In the genomic region with DNA sequence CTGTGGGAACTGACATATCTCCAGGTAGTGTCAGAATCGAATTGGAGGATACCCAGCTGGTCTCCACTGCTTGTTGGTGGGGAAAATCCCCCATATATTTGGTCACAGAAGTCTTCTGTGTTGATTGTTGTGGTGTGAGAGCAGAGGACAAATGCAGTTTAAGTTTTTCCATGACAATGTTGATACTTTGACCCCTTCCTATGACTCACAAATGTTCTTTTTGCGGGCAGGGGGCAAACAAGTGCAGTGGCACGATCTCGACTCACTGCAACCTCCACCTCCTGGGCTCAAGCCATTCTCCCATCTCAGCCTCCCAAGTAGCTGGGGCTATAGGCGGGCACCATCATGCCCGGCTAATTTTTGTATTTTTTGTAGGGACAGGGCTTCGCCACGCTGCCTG, we compare ENCODE assay signal across 34 cellular contexts. TPM values are rescaled to one million over a fixed set of nuclear protein-coding genes. Genes with fewer than 3 reads are reported as not detected.
"Had no signal": no experiment of that assay in that cellular context is flagged by ENCODE, and none has a peak within 500 bp of the region (broad histone marks: within the 10 kb centered on the region; RNA-seq: fewer than 3 reads in every experiment).

No MANE protein-coding gene starts in this region.

- H3K4me3 ChIP-seq: adrenal gland, body of pancreas, breast epithelium, SJCRH30, SK-N-MC had no signal

- H3K36me3 ChIP-seq: adrenal gland, breast epithelium, SJCRH30 had no signal

- H3K4me1 Mint-ChIP-seq: activated B cell treated with CpG ODN at 0.5 μM for 24 hours, T-cell, T-helper 17 cell had no signal

- H3K36me3 Mint-ChIP-seq: activated CD4-positive, alpha-beta memory T cell treated with anti-CD3 and anti-CD28 coated beads for 36 hours; activated naive CD8-positive, alpha-beta T cell treated with anti-CD3 and anti-CD28 coated beads, Interleukin-2, amount 10 ng/mL, durations not matched to agents 7 days and 5 days; T-cell had no signal

- H3K27me3 ChIP-seq: adrenal gland, body of pancreas, breast epithelium, SJCRH30 had no signal

- H3K27ac ChIP-seq: adrenal gland, body of pancreas, breast epithelium, SJCRH30, SK-N-MC, VCaP had no signal

- ATAC-seq: body of pancreas, Panc1, T-cell, T-helper 17 cell had no signal

- H3K9me3 ChIP-seq: adrenal gland, body of pancreas, breast epithelium had no signal

- H3K9me3 Mint-ChIP-seq: activated B cell treated with CpG ODN at 0.5 μM for 24 hours; activated CD4-positive, alpha-beta memory T cell treated with anti-CD3 and anti-CD28 coated beads for 36 hours; activated naive CD8-positive, alpha-beta T cell treated with anti-CD3 and anti-CD28 coated beads, Interleukin-2, amount 10 ng/mL, durations not matched to agents 7 days and 5 days; T-cell had no signal

- H3K4me3 Mint-ChIP-seq: activated B cell treated with CpG ODN at 0.5 μM for 24 hours; activated CD4-positive, alpha-beta memory T cell treated with anti-CD3 and anti-CD28 coated beads for 36 hours; activated naive CD8-positive, alpha-beta T cell treated with anti-CD3 and anti-CD28 coated beads, Interleukin-2, amount 10 ng/mL, durations not matched to agents 7 days and 5 days; T-cell; T-helper 17 cell had no signal

- H3K27ac Mint-ChIP-seq: activated B cell treated with CpG ODN at 0.5 μM for 24 hours; activated CD4-positive, alpha-beta memory T cell treated with anti-CD3 and anti-CD28 coated beads for 36 hours; activated naive CD8-positive, alpha-beta T cell treated with anti-CD3 and anti-CD28 coated beads, Interleukin-2, amount 10 ng/mL, durations not matched to agents 7 days and 5 days; T-cell; T-helper 17 cell had no signal

- DNase-seq: activated B cell treated with CpG ODN at 0.5 μM for 24 hours; activated CD4-positive, alpha-beta memory T cell treated with anti-CD3 and anti-CD28 coated beads for 36 hours; activated CD4-positive, alpha-beta T cell treated with anti-CD3 and anti-CD28 coated beads for 4 hours; activated CD4-positive, alpha-beta T cell treated with anti-CD3 and anti-CD28 coated beads, Interleukin-2, amount 50 U/mL, for 1 hour; activated CD4-positive, CD25-positive, alpha-beta regulatory T cell treated with anti-CD3 and anti-CD28 coated beads, Interleukin-2, amount 50 U/mL, for 72 hours; activated CD8-positive, alpha-beta memory T cell treated with anti-CD3 and anti-CD28 coated beads, Interleukin-2, amount 50 U/mL, for 4 hours; activated effector memory CD4-positive, alpha-beta T cell treated with anti-CD3 and anti-CD28 coated beads, Interleukin-2, amount 50 U/mL, for 16 hours; activated naive CD4-positive, alpha-beta T cell; activated naive CD4-positive, alpha-beta T cell treated with anti-CD3 and anti-CD28 coated beads, Interleukin-2, amount 50 U/mL, for 16 hours; activated naive CD8-positive, alpha-beta T cell treated with anti-CD3 and anti-CD28 coated beads, Interleukin-2, amount 10 ng/mL, durations not matched to agents 7 days and 5 days; activated T-cell treated with anti-CD3 and anti-CD28 coated beads, Interleukin-2, amount 50 U/mL, for 48 hours; adrenal gland; body of pancreas; caudate nucleus; NCI-H1105; NCI-H1417 treated with DMSO at 0.1 percent for 48 hours; NCI-H1930; NCI-H2081 treated with DMSO at 0.1 percent for 48 hours; NCI-H226; NCI-H446 treated with DMSO at 0.1 percent for 48 hours; NCI-H524; NCI-H69; SHP77; SJCRH30; T-cell; T-helper 17 cell; T-helper 9 cell had no signal

- H3K4me1 ChIP-seq: adrenal gland, breast epithelium had no signal

RNA-seq across cellular contexts. Expression of a gene that starts 37.4 kb away (rescaled TPM):
- total RNA-seq: activated B cell treated with CpG ODN at 0.5 μM for 24 hours; activated CD4-positive, alpha-beta memory T cell treated with anti-CD3 and anti-CD28 coated beads for 36 hours; activated naive CD8-positive, alpha-beta T cell treated with anti-CD3 and anti-CD28 coated beads, Interleukin-2, amount 10 ng/mL, durations not matched to agents 7 days and 5 days; adrenal gland; astrocyte; body of pancreas; breast epithelium; MCF 10A; RPMI7951; SJCRH30; T-cell; T-helper 17 cell had no signal
- polyA plus RNA-seq: adrenal gland had no signal
